19 cellular contexts compared by ENCODE assay signal in the genomic region with DNA sequence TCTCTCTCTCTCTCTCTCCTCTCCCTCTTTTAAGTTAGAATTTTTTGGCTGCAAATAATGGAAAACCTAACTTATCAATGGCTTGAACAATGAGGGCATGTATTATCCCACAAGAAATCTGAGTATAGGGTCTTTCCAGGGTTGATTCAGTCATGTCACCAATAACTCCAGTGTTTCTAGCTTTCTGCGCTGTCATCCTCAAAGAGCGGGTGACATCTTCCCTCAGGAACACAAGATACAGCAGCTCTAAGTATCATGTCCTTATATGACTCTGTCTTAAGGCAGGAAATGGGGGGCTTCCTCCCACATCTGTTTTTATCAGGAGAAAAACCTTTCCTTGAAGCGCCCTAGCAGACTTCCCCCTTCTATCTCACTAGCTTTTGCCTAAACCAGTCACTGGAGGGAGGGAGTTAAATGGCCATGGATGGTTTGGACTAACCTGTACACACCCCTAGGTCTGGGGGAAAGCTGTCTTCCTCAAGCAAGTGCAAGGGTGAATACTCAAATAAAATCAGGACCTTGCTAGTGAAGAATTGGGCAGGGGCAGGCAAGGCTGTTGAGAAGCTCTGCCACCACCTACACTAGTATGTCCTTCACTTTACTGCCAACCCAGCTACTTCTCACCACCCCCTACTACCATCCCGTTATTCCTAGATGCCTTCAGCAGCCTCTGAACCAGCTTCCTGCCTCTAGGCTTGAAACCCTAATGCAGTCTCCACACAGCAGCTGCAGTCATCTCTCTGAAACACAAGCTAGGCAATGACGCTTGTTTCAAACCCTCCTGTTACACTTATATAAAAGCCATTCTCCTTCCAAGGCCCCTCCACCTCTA. TPM values are rescaled to one million over a fixed set of nuclear protein-coding genes. Genes with fewer than 3 reads are reported as not detected.
"Had no signal": no experiment of that assay in that cellular context is flagged by ENCODE, and none has a peak within 500 bp of the region (broad histone marks: within the 10 kb centered on the region; RNA-seq: fewer than 3 reads in every experiment).

No MANE protein-coding gene starts in this region.

- H3K4me3 ChIP-seq: ascending aorta, coronary artery, left ventricle myocardium inferior, skin epidermis had no signal

- DNase-seq: activated CD4-positive, alpha-beta T cell treated with anti-CD3 and anti-CD28 coated beads for 1 hour; activated CD4-positive, alpha-beta T cell treated with anti-CD3 and anti-CD28 coated beads, Interleukin-2, amount 50 U/mL, for 4 hours; activated naive CD4-positive, alpha-beta T cell; foreskin melanocyte; glutamatergic neuron; hypothalamus; left ventricle myocardium inferior; occipital lobe; T-helper 1 cell; T1000; trophoblast cell; WERI-Rb-1 had no signal

- H3K27me3 ChIP-seq: ascending aorta had no signal

- H3K4me1 ChIP-seq: ascending aorta, left ventricle myocardium inferior had no signal

- H3K9me3 ChIP-seq: ascending aorta, left ventricle myocardium inferior had no signal

- H3K27ac ChIP-seq: ascending aorta, coronary artery, left ventricle myocardium inferior, skin epidermis, WERI-Rb-1 had no signal

- H3K36me3 ChIP-seq: ascending aorta, left ventricle myocardium inferior, WERI-Rb-1 had no signal

RNA-seq across cellular contexts. Expression of a gene that starts 7.5 kb away (rescaled TPM):
- polyA plus RNA-seq: neural cell had no signal

RNA-seq across cellular contexts. Expression of a gene that starts 8.2 kb away (rescaled TPM):
- total RNA-seq: ascending aorta, left ventricle myocardium inferior, occipital lobe, progenitor cell of endocrine pancreas, temporal lobe had no signal
- polyA plus RNA-seq: keratinocyte, neural cell had no signal
